Comparison of ENCODE assay signal across 19 cellular contexts in genomic region chr10:30827531-30828120, GRCh38.
DNase-seq lines count a peak whose midpoint lies in the region; ATAC-seq, FAIRE-seq and TF ChIP-seq lines count a peak whose summit lies in the region.
"Had no signal": no experiment of that assay in that cellular context is flagged by ENCODE, and none has a peak within 500 bp of the region (broad histone marks: within the 10 kb centered on the region; RNA-seq: fewer than 3 reads in every experiment).

No MANE protein-coding gene starts in this region.

- H3K27me3 ChIP-seq in bronchial epithelial cell (ENCODE audit: control insufficient read depth, insufficient read depth, low read length), result no peaks in the 10 kb centered on the region
- H3K27me3 ChIP-seq in right cardiac atrium (ENCODE audit: control insufficient read depth, insufficient read depth), result no peaks in the 10 kb centered on the region
- no peaks in the 10 kb centered on the region for H3K27me3 ChIP-seq in right lobe of liver

- FAIRE-seq in bronchial epithelial cell (lab: Jason Lieb, UNC), result no peak
- FAIRE-seq: colon had no signal

- intact Hi-C loops in right cardiac atrium (cut with DNase I), result no loop called here
- intact Hi-C loops in right lobe of liver (cut with DNase I), result no loop called here

- ATAC-seq in right cardiac atrium (peak; percentile 63 to 69), right lobe of liver (no peak)
- ATAC-seq: activated CD4-positive, alpha-beta T cell treated with anti-CD3 and anti-CD28 coated beads for 36 hours; HCT116 had no signal

- H3K36me3 ChIP-seq in bronchial epithelial cell (ENCODE audit: control insufficient read depth, insufficient read depth, low read length), result no peaks in the 10 kb centered on the region
- no peaks in the 10 kb centered on the region for H3K36me3 ChIP-seq in right lobe of liver

- TF ChIP-seq CTCF in bronchial epithelial cell (IDR thresholded peaks at IDR 0.05; ENCODE audit: insufficient read depth, low read length, severe bottlenecking), result no peak
- no peak for TF ChIP-seq CTCF in GM10266 (IDR thresholded peaks at IDR 0.05; ENCODE audit: control insufficient read depth, insufficient read depth, low read depth, missing control alignments)
- TF ChIP-seq CTCF in right lobe of liver (IDR thresholded peaks at IDR 0.05), result no peak

- TF ChIP-seq POLR2A in right lobe of liver (IDR thresholded peaks at IDR 0.05), result no peak

- H3K4me1 ChIP-seq in right cardiac atrium (ENCODE audit: control insufficient read depth, insufficient read depth, low read length) (peaks cover 5% of the 10 kb centered on the region), right lobe of liver (no peaks in the 10 kb centered on the region)

- WGBS in right cardiac atrium, result 42% methylated on average over 8 of the region's 8 CpGs
- WGBS in right lobe of liver (ENCODE audit: insufficient coverage, low coverage, low lambda C conversion rate, missing lambda C conversion rate), result 65% methylated on average over 5 of the region's 8 CpGs

- H3K9me3 ChIP-seq in right cardiac atrium (ENCODE audit: control insufficient read depth, low read length) (no peaks in the 10 kb centered on the region), right lobe of liver (no peaks in the 10 kb centered on the region)

- H3K27ac ChIP-seq in right cardiac atrium (ENCODE audit: low read length) (no peak overlapping the region), right lobe of liver (no peak overlapping the region)
- H3K27ac ChIP-seq: KMS-11 had no signal

- no peak overlapping the region for H3K4me3 ChIP-seq in bronchial epithelial cell (ENCODE audit: low read depth, low read length)
- H3K4me3 ChIP-seq in right cardiac atrium (ENCODE audit: low read length), result no peak overlapping the region
- H3K4me3 ChIP-seq in right lobe of liver, result no peak overlapping the region

- DNase-seq in AG08395 (ENCODE audit: low spot score) (peak; percentile 30), NCI-H1092 (lab: John Stamatoyannopoulos, UW) (peak; percentile 55), bronchial epithelial cell (ENCODE audit: low read depth) (peak; percentile 47), right cardiac atrium (peak in 1 of 3 donors; percentile 73), GM10266 (ENCODE audit: extremely low spot score) (no peak), right lobe of liver (no peak), DMS153 treated with DMSO at 0.1 percent for 48 hours (lab: John Stamatoyannopoulos, UW; ENCODE audit: unreplicated experiment) (no peak)
- DNase-seq in activated CD8-positive, alpha-beta memory T cell treated with anti-CD3 and anti-CD28 coated beads, Interleukin-2, amount 50 U/mL, for 4 hours, result no peak
- DNase-seq: activated CD4-positive, alpha-beta T cell treated with anti-CD3 and anti-CD28 coated beads for 36 hours; activated naive CD8-positive, alpha-beta T cell treated with anti-CD3 and anti-CD28 coated beads, Interleukin-2, amount 10 ng/mL, durations not matched to agents 7 days and 5 days; AML-193; DMS153; NCI-H1436; NCI-H524 treated with DMSO at 0.1 percent for 48 hours; RPMI8226; T-helper 2 cell had no signal

Comparison
In these comparisons a context has a peak if more than half of its experiments do, and no peak if none do; other contexts are left out.
1. DNase-seq: peak in AG08395 (single experiment), NCI-H1092 (single experiment) and bronchial epithelial cell (single experiment); none in activated CD8-positive, alpha-beta memory T cell treated with anti-CD3 and anti-CD28 coated beads, Interleukin-2, amount 50 U/mL, for 4 hours (single experiment), GM10266 (single experiment), right lobe of liver (0 of 3) and DMS153 treated with DMSO at 0.1 percent for 48 hours (single experiment).
2. ATAC-seq: peak in right cardiac atrium (2 of 2); none in right lobe of liver (0 of 4).